2 cellular contexts compared by ENCODE assay signal in the genomic region with DNA sequence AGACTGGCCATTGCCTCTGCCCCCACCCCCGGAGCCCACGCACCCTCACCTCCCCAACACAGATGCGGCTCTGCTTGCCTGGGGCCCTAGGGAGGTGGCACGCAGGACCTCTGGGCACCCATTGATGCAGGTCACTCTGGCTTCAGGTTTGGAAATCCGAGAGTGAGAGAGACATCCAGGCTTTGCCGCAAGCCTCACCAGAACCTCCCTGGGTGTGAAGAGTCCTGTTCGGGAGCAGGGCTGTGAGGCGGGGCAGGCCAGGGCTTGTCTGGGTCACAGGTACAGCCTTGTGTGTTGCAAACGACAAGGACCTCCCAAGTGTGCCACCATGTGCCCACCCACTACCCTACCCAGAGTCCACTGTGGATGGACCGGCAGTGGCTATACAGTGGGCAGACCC. TPM values are rescaled to one million over a fixed set of nuclear protein-coding genes. Genes with fewer than 3 reads are reported as not detected.
"Had no signal": no experiment of that assay in that cellular context is flagged by ENCODE, and none has a peak within 500 bp of the region (broad histone marks: within the 10 kb centered on the region; RNA-seq: fewer than 3 reads in every experiment).

No MANE protein-coding gene starts in this region.

RNA-seq across cellular contexts. Expression of a gene that starts 7.5 kb away (rescaled TPM):
- total RNA-seq: GM23248, HFFc6 had no signal
